2 cellular contexts compared by ENCODE assay signal in the genomic region with DNA sequence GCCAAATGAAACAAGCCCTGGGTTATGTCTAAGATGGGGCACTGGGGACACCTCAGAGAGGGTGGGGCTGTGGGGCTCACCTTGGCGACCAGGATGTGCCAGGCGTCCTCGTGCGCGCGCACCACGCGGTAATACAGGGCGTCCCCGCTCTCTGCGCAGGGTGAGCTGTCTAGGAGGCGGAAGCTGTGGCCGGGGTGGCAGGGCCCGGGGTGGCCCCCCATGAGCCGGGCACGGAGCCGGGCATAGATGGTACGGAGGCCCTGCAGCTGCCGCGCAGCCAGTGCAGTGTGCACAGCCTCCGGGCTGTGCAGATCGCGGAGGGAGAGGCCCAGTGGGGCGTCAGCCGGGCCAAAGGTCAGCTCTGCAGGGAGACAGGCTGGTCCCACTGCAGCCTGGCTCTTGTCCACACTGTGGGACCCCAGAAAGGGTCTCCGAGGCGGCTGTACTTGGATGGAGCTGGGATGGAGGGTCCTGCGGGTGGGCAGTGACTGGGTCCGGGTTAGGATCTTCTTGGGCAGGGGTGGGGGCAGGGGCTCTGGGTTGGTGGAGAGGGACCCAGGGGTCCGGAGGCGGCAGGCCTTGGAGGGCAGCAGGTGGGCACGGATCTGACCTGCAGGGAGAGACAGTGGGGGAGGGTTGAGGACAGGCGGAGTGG.
TF ChIP-seq lines count a peak whose summit lies in the region.

No MANE protein-coding gene starts in this region.

TF ChIP-seq in HepG2, 621 proteins besides CTCF, POLR2A, EP300 and RAD21 (continues in another document):
- TF ChIP-seq, protein P1, sequence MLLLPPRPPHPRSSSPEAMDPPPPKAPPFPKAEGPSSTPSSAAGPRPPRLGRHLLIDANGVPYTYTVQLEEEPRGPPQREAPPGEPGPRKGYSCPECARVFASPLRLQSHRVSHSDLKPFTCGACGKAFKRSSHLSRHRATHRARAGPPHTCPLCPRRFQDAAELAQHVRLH (CRISPR knock-in tag; IDR thresholded peaks at IDR 0.05; ENCODE audit: borderline replicate concordance, low read depth), result no peak
- TF ChIP-seq, protein P2, sequence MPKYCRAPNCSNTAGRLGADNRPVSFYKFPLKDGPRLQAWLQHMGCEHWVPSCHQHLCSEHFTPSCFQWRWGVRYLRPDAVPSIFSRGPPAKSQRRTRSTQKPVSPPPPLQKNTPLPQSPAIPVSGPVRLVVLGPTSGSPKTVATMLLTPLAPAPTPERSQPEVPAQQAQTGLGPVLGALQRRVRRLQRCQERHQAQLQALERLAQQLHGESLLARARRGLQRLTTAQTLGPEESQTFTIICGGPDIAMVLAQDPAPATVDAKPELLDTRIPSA (CRISPR knock-in tag; IDR thresholded peaks at IDR 0.05; ENCODE audit: borderline replicate concordance), result 0 out of 2 replicates have a peak, but pooled peaks have one; percentile 20
- TF ChIP-seq ZBTB7A (CRISPR knock-in tag; IDR thresholded peaks at IDR 0.05) (0 out of 2 replicates have a peak, but pooled peaks have one; percentile 19), ZNF234 (CRISPR knock-in tag; conservative IDR thresholded peaks at IDR 0.05) (no peak), ZNF768 (CRISPR knock-in tag; IDR thresholded peaks at IDR 0.05) (peak; percentile 41; the same call in 1 of the 2 replicates), HNF4A (CRISPR knock-in tag; IDR thresholded peaks at IDR 0.05) (peak; percentile 52), ARNTL (CRISPR knock-in tag; IDR thresholded peaks at IDR 0.05) (no peak), NR2F6 (IDR thresholded peaks at IDR 0.05) (peak; percentile 44; the same call in 1 of the 2 replicates), NR2F6 (CRISPR knock-in tag; IDR thresholded peaks at IDR 0.05) (peak; percentile 42; the same call in 1 of the 2 replicates), ZNF776 (CRISPR knock-in tag; IDR thresholded peaks at IDR 0.05) (0 out of 2 replicates have a peak, but pooled peaks have one; percentile 49), AGO2 (optimal IDR thresholded peaks at IDR 0.05; ENCODE audit: low read depth, low read length) (peak; percentile 73), ZNF292 (CRISPR knock-in tag; IDR thresholded peaks at IDR 0.05; ENCODE audit: borderline replicate concordance, low read depth) (0 out of 2 replicates have a peak, but pooled peaks have one; percentile 38), PCBP1 (IDR thresholded peaks at IDR 0.05; ENCODE audit: borderline replicate concordance, low read depth, low read length) (0 out of 2 replicates have a peak, but pooled peaks have one; percentile 52), HNF4G (IDR thresholded peaks at IDR 0.05; ENCODE audit: borderline replicate concordance, low read depth, low read length) (peak; percentile 60; the same call in 1 of the 2 replicates), HNF4G (CRISPR knock-in tag; IDR thresholded peaks at IDR 0.05; ENCODE audit: borderline replicate concordance, low read depth) (no peak), NONO (IDR thresholded peaks at IDR 0.05) (no peak), NONO (CRISPR knock-in tag; conservative IDR thresholded peaks at IDR 0.05) (0 out of 2 replicates have a peak, but pooled peaks have one; percentile 18), NR2F1 (CRISPR knock-in tag; IDR thresholded peaks at IDR 0.05) (0 out of 4 replicates have a peak, but pooled peaks of 1 of the 2 experiments have one; percentile 29), HOXA3 (CRISPR knock-in tag; IDR thresholded peaks at IDR 0.05) (peak; percentile 42; the same call in 1 of the 2 replicates)
- TF ChIP-seq, protein P3, sequence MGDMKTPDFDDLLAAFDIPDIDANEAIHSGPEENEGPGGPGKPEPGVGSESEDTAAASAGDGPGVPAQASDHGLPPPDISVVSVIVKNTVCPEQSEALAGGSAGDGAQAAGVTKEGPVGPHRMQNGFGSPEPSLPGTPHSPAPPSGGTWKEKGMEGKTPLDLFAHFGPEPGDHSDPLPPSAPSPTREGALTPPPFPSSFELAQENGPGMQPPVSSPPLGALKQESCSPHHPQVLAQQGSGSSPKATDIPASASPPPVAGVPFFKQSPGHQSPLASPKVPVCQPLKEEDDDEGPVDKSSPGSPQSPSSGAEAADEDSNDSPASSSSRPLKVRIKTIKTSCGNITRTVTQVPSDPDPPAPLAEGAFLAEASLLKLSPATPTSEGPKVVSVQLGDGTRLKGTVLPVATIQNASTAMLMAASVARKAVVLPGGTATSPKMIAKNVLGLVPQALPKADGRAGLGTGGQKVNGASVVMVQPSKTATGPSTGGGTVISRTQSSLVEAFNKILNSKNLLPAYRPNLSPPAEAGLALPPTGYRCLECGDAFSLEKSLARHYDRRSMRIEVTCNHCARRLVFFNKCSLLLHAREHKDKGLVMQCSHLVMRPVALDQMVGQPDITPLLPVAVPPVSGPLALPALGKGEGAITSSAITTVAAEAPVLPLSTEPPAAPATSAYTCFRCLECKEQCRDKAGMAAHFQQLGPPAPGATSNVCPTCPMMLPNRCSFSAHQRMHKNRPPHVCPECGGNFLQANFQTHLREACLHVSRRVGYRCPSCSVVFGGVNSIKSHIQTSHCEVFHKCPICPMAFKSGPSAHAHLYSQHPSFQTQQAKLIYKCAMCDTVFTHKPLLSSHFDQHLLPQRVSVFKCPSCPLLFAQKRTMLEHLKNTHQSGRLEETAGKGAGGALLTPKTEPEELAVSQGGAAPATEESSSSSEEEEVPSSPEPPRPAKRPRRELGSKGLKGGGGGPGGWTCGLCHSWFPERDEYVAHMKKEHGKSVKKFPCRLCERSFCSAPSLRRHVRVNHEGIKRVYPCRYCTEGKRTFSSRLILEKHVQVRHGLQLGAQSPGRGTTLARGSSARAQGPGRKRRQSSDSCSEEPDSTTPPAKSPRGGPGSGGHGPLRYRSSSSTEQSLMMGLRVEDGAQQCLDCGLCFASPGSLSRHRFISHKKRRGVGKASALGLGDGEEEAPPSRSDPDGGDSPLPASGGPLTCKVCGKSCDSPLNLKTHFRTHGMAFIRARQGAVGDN (CRISPR knock-in tag; IDR thresholded peaks at IDR 0.05), result peak; percentile 45
- TF ChIP-seq, protein P4, sequence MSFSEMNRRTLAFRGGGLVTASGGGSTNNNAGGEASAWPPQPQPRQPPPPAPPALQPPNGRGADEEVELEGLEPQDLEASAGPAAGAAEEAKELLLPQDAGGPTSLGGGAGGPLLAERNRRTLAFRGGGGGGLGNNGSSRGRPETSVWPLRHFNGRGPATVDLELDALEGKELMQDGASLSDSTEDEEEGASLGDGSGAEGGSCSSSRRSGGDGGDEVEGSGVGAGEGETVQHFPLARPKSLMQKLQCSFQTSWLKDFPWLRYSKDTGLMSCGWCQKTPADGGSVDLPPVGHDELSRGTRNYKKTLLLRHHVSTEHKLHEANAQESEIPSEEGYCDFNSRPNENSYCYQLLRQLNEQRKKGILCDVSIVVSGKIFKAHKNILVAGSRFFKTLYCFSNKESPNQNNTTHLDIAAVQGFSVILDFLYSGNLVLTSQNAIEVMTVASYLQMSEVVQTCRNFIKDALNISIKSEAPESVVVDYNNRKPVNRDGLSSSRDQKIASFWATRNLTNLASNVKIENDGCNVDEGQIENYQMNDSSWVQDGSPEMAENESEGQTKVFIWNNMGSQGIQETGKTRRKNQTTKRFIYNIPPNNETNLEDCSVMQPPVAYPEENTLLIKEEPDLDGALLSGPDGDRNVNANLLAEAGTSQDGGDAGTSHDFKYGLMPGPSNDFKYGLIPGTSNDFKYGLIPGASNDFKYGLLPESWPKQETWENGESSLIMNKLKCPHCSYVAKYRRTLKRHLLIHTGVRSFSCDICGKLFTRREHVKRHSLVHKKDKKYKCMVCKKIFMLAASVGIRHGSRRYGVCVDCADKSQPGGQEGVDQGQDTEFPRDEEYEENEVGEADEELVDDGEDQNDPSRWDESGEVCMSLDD (CRISPR knock-in tag; IDR thresholded peaks at IDR 0.05; ENCODE audit: borderline replicate concordance), result peak; percentile 26; the same call in 1 of the 2 replicates

TF ChIP-seq in WTC11, 78 proteins besides CTCF, POLR2A, EP300 and RAD21 (continues in another document):
- TF ChIP-seq, protein P5, sequence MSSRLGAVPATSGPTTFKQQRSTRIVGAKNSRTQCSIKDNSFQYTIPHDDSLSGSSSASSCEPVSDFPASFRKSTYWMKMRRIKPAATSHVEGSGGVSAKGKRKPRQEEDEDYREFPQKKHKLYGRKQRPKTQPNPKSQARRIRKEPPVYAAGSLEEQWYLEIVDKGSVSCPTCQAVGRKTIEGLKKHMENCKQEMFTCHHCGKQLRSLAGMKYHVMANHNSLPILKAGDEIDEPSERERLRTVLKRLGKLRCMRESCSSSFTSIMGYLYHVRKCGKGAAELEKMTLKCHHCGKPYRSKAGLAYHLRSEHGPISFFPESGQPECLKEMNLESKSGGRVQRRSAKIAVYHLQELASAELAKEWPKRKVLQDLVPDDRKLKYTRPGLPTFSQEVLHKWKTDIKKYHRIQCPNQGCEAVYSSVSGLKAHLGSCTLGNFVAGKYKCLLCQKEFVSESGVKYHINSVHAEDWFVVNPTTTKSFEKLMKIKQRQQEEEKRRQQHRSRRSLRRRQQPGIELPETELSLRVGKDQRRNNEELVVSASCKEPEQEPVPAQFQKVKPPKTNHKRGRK (CRISPR knock-in tag; IDR thresholded peaks at IDR 0.05; ENCODE audit: borderline replicate concordance), result no peak
- TF ChIP-seq, protein P6, sequence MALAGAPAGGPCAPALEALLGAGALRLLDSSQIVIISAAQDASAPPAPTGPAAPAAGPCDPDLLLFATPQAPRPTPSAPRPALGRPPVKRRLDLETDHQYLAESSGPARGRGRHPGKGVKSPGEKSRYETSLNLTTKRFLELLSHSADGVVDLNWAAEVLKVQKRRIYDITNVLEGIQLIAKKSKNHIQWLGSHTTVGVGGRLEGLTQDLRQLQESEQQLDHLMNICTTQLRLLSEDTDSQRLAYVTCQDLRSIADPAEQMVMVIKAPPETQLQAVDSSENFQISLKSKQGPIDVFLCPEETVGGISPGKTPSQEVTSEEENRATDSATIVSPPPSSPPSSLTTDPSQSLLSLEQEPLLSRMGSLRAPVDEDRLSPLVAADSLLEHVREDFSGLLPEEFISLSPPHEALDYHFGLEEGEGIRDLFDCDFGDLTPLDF (CRISPR knock-in tag; IDR thresholded peaks at IDR 0.05), result no peak
- TF ChIP-seq CREB1 (CRISPR knock-in tag; IDR thresholded peaks at IDR 0.05) (no peak), CREM (CRISPR knock-in tag; IDR thresholded peaks at IDR 0.05) (no peak), SP1 (CRISPR knock-in tag; conservative IDR thresholded peaks at IDR 0.05) (no peak), GRHL2 (CRISPR knock-in tag; IDR thresholded peaks at IDR 0.05; ENCODE audit: insufficient replicate concordance, severe bottlenecking) (no peak), NFE2L1 (CRISPR knock-in tag; IDR thresholded peaks at IDR 0.05) (no peak), ZNF232 (CRISPR knock-in tag; IDR thresholded peaks at IDR 0.05) (no peak), NR1H2 (CRISPR knock-in tag; IDR thresholded peaks at IDR 0.05) (no peak)
- TF ChIP-seq, protein P7, sequence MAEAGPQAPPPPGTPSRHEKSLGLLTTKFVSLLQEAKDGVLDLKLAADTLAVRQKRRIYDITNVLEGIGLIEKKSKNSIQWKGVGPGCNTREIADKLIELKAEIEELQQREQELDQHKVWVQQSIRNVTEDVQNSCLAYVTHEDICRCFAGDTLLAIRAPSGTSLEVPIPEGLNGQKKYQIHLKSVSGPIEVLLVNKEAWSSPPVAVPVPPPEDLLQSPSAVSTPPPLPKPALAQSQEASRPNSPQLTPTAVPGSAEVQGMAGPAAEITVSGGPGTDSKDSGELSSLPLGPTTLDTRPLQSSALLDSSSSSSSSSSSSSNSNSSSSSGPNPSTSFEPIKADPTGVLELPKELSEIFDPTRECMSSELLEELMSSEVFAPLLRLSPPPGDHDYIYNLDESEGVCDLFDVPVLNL (CRISPR knock-in tag; IDR thresholded peaks at IDR 0.05; ENCODE audit: borderline replicate concordance, low read depth), result no peak
- TF ChIP-seq, protein P8, sequence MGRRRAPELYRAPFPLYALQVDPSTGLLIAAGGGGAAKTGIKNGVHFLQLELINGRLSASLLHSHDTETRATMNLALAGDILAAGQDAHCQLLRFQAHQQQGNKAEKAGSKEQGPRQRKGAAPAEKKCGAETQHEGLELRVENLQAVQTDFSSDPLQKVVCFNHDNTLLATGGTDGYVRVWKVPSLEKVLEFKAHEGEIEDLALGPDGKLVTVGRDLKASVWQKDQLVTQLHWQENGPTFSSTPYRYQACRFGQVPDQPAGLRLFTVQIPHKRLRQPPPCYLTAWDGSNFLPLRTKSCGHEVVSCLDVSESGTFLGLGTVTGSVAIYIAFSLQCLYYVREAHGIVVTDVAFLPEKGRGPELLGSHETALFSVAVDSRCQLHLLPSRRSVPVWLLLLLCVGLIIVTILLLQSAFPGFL (CRISPR knock-in tag; IDR thresholded peaks at IDR 0.05; ENCODE audit: borderline replicate concordance), result no peak
- TF ChIP-seq, protein P9, sequence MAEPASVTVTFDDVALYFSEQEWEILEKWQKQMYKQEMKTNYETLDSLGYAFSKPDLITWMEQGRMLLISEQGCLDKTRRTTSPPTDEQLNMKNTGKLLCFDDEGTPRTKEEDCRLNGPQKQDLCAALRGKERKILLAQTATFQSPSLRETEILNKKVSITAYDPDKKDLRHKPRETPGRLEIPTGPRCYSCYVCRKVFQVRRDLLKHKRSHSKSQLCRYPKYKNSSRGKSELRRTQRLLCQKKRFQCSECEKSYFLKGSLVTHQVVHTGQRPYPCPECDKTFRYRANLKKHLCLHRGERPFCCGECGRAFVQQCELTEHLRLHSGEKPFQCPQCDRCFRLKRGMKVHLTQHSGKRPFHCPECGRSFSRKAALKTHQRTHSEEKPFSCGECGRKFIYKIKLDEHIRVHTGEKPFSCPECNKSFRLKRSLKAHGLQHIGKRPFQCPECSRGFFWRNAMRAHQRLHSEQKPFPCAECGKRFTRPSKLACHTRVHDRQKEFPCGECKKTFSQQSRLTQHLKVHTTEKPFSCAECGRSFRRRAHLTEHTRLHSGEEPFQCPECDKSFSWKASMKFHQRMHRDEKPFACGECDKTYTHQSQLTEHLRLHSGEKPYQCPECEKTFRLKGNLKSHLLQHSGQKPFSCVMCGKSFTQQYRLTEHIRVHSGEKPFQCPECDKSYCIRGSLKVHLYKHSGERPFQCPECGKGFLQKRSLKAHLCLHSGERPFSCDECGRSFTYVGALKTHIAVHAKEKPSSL (CRISPR knock-in tag; conservative IDR thresholded peaks at IDR 0.05), result no peak
- TF ChIP-seq, protein P10, sequence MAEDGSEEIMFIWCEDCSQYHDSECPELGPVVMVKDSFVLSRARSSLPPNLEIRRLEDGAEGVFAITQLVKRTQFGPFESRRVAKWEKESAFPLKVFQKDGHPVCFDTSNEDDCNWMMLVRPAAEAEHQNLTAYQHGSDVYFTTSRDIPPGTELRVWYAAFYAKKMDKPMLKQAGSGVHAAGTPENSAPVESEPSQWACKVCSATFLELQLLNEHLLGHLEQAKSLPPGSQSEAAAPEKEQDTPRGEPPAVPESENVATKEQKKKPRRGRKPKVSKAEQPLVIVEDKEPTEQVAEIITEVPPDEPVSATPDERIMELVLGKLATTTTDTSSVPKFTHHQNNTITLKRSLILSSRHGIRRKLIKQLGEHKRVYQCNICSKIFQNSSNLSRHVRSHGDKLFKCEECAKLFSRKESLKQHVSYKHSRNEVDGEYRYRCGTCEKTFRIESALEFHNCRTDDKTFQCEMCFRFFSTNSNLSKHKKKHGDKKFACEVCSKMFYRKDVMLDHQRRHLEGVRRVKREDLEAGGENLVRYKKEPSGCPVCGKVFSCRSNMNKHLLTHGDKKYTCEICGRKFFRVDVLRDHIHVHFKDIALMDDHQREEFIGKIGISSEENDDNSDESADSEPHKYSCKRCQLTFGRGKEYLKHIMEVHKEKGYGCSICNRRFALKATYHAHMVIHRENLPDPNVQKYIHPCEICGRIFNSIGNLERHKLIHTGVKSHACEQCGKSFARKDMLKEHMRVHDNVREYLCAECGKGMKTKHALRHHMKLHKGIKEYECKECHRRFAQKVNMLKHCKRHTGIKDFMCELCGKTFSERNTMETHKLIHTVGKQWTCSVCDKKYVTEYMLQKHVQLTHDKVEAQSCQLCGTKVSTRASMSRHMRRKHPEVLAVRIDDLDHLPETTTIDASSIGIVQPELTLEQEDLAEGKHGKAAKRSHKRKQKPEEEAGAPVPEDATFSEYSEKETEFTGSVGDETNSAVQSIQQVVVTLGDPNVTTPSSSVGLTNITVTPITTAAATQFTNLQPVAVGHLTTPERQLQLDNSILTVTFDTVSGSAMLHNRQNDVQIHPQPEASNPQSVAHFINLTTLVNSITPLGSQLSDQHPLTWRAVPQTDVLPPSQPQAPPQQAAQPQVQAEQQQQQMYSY (CRISPR knock-in tag; IDR thresholded peaks at IDR 0.05), result no peak
- TF ChIP-seq, protein P11, sequence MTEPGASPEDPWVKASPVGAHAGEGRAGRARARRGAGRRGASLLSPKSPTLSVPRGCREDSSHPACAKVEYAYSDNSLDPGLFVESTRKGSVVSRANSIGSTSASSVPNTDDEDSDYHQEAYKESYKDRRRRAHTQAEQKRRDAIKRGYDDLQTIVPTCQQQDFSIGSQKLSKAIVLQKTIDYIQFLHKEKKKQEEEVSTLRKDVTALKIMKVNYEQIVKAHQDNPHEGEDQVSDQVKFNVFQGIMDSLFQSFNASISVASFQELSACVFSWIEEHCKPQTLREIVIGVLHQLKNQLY (CRISPR knock-in tag; IDR thresholded peaks at IDR 0.05), result no peak
